9 cellular contexts compared by ENCODE assay signal in genomic region chr2:65431417-65432226, GRCh38. TPM values are rescaled to one million over a fixed set of nuclear protein-coding genes. Genes with fewer than 3 reads are reported as not detected.
A peak's percentile ranks its signal among the peaks of the same experiment; 100 is the strongest.
DNase-seq lines count a peak whose midpoint lies in the region; ATAC-seq, FAIRE-seq and TF ChIP-seq lines count a peak whose summit lies in the region.
"Had no signal": no experiment of that assay in that cellular context is flagged by ENCODE, and none has a peak within 500 bp of the region (broad histone marks: within the 10 kb centered on the region; RNA-seq: fewer than 3 reads in every experiment).

No MANE protein-coding gene starts in this region.

- peaks cover 11 to 37% of the 10 kb centered on the region in 2 donors for H3K4me1 ChIP-seq in left lung

- DNase-seq in GM12891 (ENCODE audit: insufficient read length, low spot score): no peak
- DNase-seq in HFF-Myc (ENCODE audit: extremely low read depth, low read depth): no peak
- peak; percentile 82 for DNase-seq in NB4 (ENCODE audit: low read depth)
- peak in 3 of 4 experiments; percentile 17 to 40 (median 26) for DNase-seq in activated CD4-positive, CD25-positive, alpha-beta regulatory T cell (lab: John Stamatoyannopoulos, UW)
- peak; percentile 52 to 87 for DNase-seq in left lung
- peak; percentile 38 for DNase-seq in stimulated activated CD4-positive, alpha-beta T cell treated with anti-CD3 and anti-CD28 coated beads, Interleukin-4, amount 100 ng/mL, for 1 hour

- no peaks in the 10 kb centered on the region for H3K27me3 ChIP-seq in left lung

- ATAC-seq in left lung: peak; percentile 1
- no peak for ATAC-seq in GM19324 (IDR thresholded peaks at IDR 0.05; ENCODE audit: low FRiP score, unreplicated experiment)

- no peak for FAIRE-seq in GM12891 (lab: Jason Lieb, UNC)
- FAIRE-seq: islet of Langerhans had no signal

- intact Hi-C loops in left lung (cut with DNase I): loop anchor here in 1 of 2 donors (10.0 kb wide), 1 partner anchor 157 kb away; no protein-coding TSS in a partner anchor

- TF ChIP-seq POLR2A in GM12891 (IDR thresholded peaks at IDR 0.05; ENCODE audit: low read depth, low read length) (no peak), NB4 (IDR thresholded peaks at IDR 0.05; ENCODE audit: extremely low read depth, insufficient read length) (peak; percentile 26)

- H3K9me3 ChIP-seq in left lung: no peaks in the 10 kb centered on the region

- TF ChIP-seq CTCF in HFF-Myc (IDR thresholded peaks at IDR 0.05; ENCODE audit: low read depth, low read length, missing control alignments) (no peak), NB4 (IDR thresholded peaks at IDR 0.05; ENCODE audit: low read depth, low read length) (no peak), left lung (IDR thresholded peaks at IDR 0.05) (no peak)

- H3K4me3 ChIP-seq in HFF-Myc (replicated peaks; ENCODE audit: low read depth, low read length): peak overlapping the region; percentile 76
- peak overlapping the region; percentile 78 for H3K4me3 ChIP-seq in NB4 (ENCODE audit: low read depth, low read length)
- H3K4me3 ChIP-seq in left lung: peak overlapping the region; percentile 72 to 95

- H3K27ac ChIP-seq in cingulate gyrus (ENCODE audit: low read depth, low read length) (peak overlapping the region; percentile 54), left lung (peak overlapping the region; percentile 85 to 86)

- H3K36me3 ChIP-seq in left lung: no peaks in the 10 kb centered on the region

TF ChIP-seq in GM12891, 5 proteins besides CTCF, POLR2A, EP300 and RAD21:
- TF ChIP-seq POU2F2 (IDR thresholded peaks at IDR 0.05; ENCODE audit: low read depth, low read length) (peak; percentile 95; the same call in 1 of the 2 replicates), SPI1 (IDR thresholded peaks at IDR 0.05; ENCODE audit: low read depth, low read length) (no peak), TAF1 (IDR thresholded peaks at IDR 0.05; ENCODE audit: low read depth, low read length) (peak; percentile 67; the same call in 1 of the 2 replicates), PAX5 (IDR thresholded peaks at IDR 0.05; ENCODE audit: insufficient read depth, low read length, severe bottlenecking) (no peak)
TF ChIP-seq in GM12891: peak in this region for 2.

RNA-seq across cellular contexts. Expression of gene SPRED2, which starts 0.8 kb away (rescaled TPM):
- polyA plus RNA-seq in GM12891 (2012; ENCODE audit: low read depth, missing spikeins): 5.3 TPM
- 10 to 100 TPM; 34.5 to 47.1 TPM for total RNA-seq in left lung

Comparison
In these comparisons a context has a peak if more than half of its experiments do, and no peak if none do; other contexts are left out.
1. DNase-seq: peak in NB4 (single experiment), activated CD4-positive, CD25-positive, alpha-beta regulatory T cell (3 of 4), left lung (2 of 2) and stimulated activated CD4-positive, alpha-beta T cell treated with anti-CD3 and anti-CD28 coated beads, Interleukin-4, amount 100 ng/mL, for 1 hour (single experiment); none in GM12891 (single experiment) and HFF-Myc (single experiment).
2. Peak in every context shown above with its lines, with median percentiles within 50 percentile points of each other: H3K4me3 ChIP-seq.